1 cellular context compared by ENCODE assay signal in the genomic region with DNA sequence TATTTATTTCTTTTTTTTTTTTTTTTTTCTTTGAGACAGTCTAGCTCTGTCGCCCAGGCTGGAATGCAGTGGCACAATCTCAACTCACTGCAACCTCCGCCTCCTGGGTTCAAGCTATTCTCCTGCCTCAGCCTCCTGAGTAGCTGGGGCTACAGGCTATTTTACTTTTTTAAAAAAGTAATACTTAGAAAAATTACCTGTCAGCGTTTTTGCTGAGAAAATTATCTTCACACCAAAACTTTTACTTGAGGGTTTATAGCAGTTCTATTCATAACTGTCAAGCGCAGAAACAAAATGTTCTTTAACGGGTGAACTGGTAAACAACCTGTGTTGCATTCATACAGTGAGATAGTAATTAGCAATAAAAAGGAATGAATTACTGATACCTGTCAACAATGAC.
TF ChIP-seq lines count a peak whose summit lies in the region.

No MANE protein-coding gene starts in this region.

TF ChIP-seq in IMR-90, 13 proteins besides CTCF, POLR2A, EP300 and RAD21:
- no peak for TF ChIP-seq BHLHE40 (IDR thresholded peaks at IDR 0.05; ENCODE audit: low read depth, low read length)
- TF ChIP-seq, protein P1, sequence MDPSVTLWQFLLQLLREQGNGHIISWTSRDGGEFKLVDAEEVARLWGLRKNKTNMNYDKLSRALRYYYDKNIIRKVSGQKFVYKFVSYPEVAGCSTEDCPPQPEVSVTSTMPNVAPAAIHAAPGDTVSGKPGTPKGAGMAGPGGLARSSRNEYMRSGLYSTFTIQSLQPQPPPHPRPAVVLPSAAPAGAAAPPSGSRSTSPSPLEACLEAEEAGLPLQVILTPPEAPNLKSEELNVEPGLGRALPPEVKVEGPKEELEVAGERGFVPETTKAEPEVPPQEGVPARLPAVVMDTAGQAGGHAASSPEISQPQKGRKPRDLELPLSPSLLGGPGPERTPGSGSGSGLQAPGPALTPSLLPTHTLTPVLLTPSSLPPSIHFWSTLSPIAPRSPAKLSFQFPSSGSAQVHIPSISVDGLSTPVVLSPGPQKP (IDR thresholded peaks at IDR 0.05; ENCODE audit: borderline replicate concordance, low read depth, low read length), result no peak
- TF ChIP-seq MAFK (IDR thresholded peaks at IDR 0.05; ENCODE audit: low read depth, low read length), result peak; percentile 88
- TF ChIP-seq CEBPB (IDR thresholded peaks at IDR 0.05; ENCODE audit: low read depth, low read length), result no peak
TF ChIP-seq in IMR-90: peak in this region for 1.
